ENCODE assay signal across 13 cellular contexts in genomic region chr1:171221665-171222591, GRCh38. TPM values are rescaled to one million over a fixed set of nuclear protein-coding genes. Genes with fewer than 3 reads are reported as not detected.
DNase-seq lines count a peak whose midpoint lies in the region; ATAC-seq, FAIRE-seq and TF ChIP-seq lines count a peak whose summit lies in the region.
"Had no signal": no experiment of that assay in that cellular context is flagged by ENCODE, and none has a peak within 500 bp of the region (broad histone marks: within the 10 kb centered on the region; RNA-seq: fewer than 3 reads in every experiment).

No MANE protein-coding gene starts in this region.

- no peak for FAIRE-seq in H1 (lab: Jason Lieb, UNC)

- H4K5ac ChIP-seq in H1 (ENCODE audit: insufficient read length, low read depth, low read length), result peak overlapping the region; percentile 85

- H4K8ac ChIP-seq in H1 (ENCODE audit: extremely low read depth, insufficient read depth, low read length) (no peak overlapping the region), mesenchymal stem cell (ENCODE audit: low read length) (no peak overlapping the region)

- WGBS in H1 (ENCODE audit: extremely low coverage in 1 of 2, insufficient coverage in 1 of 2, insufficient read length in 1 of 2, insufficient replicate concordance in 2 of 2, low coverage in 1 of 2, low lambda C conversion rate in 2 of 2, missing lambda C conversion rate in 1 of 2), 2 experiments, result 83% methylated on average over 5 of the region's 5 CpGs; no CpG with 5 or more reads in 1 of the 2 experiments
- WGBS in mesenchymal stem cell, result 81% methylated on average over 5 of the region's 5 CpGs
- WGBS in urinary bladder, result 67% methylated on average over 5 of the region's 5 CpGs

- H3K4me3 ChIP-seq in H1 (ENCODE audit: extremely low read depth in 1 of 4, insufficient read depth in 2 of 4, low read depth in 3 of 4, low read length in 4 of 4), result no peak overlapping the region; a peak in 1 of 8 replicates
- no peak overlapping the region for H3K4me3 ChIP-seq in mesenchymal stem cell (ENCODE audit: insufficient read depth in 1 of 2, low read depth in 1 of 2, low read length in 2 of 2)
- H3K4me3 ChIP-seq in urinary bladder (ENCODE audit: low read depth, low read length), result no peak overlapping the region
- H3K4me3 ChIP-seq in H7 (ENCODE audit: insufficient read depth, low read depth, low read length), result no peak overlapping the region
- H3K4me3 ChIP-seq: pancreas, suprapubic skin had no signal

- POLR2A ChIA-PET in H1 (lab: Charles Lee; ENCODE audit: partially characterized antibody), result no interaction called here

- H4K91ac ChIP-seq in H1 (replicated peaks; ENCODE audit: insufficient read length, low read length) (peak overlapping the region; percentile 84), mesenchymal stem cell (ENCODE audit: low read length) (no peak overlapping the region)

- H3K79me1 ChIP-seq in H1 (ENCODE audit: low read depth, low read length) (no peaks in the 10 kb centered on the region), mesenchymal stem cell (replicated peaks; ENCODE audit: low read length, poor library complexity, severe bottlenecking) (no peaks in the 10 kb centered on the region)

- H2BK15ac ChIP-seq in H1 (ENCODE audit: low read length) (no peak overlapping the region), mesenchymal stem cell (ENCODE audit: low read depth, poor library complexity, severe bottlenecking) (no peak overlapping the region)

- H4K20me1 ChIP-seq in H1 (replicated peaks in 1 of 2; ENCODE audit: control insufficient read depth in 1 of 2, insufficient read depth in 2 of 2, low read length in 2 of 2), result no peaks in the 10 kb centered on the region

- no peak for TF ChIP-seq EP300 in H1 (IDR thresholded peaks at IDR 0.05; ENCODE audit: borderline replicate concordance in 1 of 2, low read depth in 2 of 2, low read length in 2 of 2)

- ATAC-seq in GM21619 (IDR thresholded peaks at IDR 0.05; ENCODE audit: unreplicated experiment), result no peak
- ATAC-seq: pancreas had no signal

- H3K23me2 ChIP-seq in H1 (ENCODE audit: low read depth, low read length), result no peaks in the 10 kb centered on the region; the same call in 1 of the 2 replicates

- H2BK12ac ChIP-seq in H1 (ENCODE audit: low read depth, low read length) (peak overlapping the region; percentile 98; the same call in 1 of the 2 replicates), mesenchymal stem cell (ENCODE audit: low read length in 2 of 2) (peak overlapping the region in 1 of 2 experiments; percentile 75)

- H2BK120ac ChIP-seq in H1 (replicated peaks; ENCODE audit: low read depth, low read length), result peak overlapping the region; percentile 85
- no peak overlapping the region for H2BK120ac ChIP-seq in mesenchymal stem cell (ENCODE audit: low read depth, low read length)

- no peak overlapping the region for H3K56ac ChIP-seq in H1 (replicated peaks; ENCODE audit: insufficient read length, low read depth, low read length)

- CTCF ChIA-PET in H1 (lab: Charles Lee; ENCODE audit: partially characterized antibody), result interaction anchor here (1.3 to 2.5 kb wide), 7 partner anchors 8 to 254 kb away, joined by 3 to 19 read pairs (median 5); partner anchors contain the start of genes FMO2 and FMO4

- H3K14ac ChIP-seq in H1 (ENCODE audit: insufficient read length), result no peak overlapping the region
- H3K14ac ChIP-seq in mesenchymal stem cell (ENCODE audit: low read length in 2 of 2), result no peak overlapping the region

- H3K18ac ChIP-seq in H1 (ENCODE audit: extremely low read depth, low read length) (peak overlapping the region; percentile 93), mesenchymal stem cell (ENCODE audit: low read depth in 1 of 2, low read length in 2 of 2) (peak overlapping the region; percentile 28 to 40)

- H2BK5ac ChIP-seq in H1 (ENCODE audit: low read depth, low read length) (peak overlapping the region; percentile 98), mesenchymal stem cell (ENCODE audit: low read depth, low read length, poor library complexity, severe bottlenecking) (no peak overlapping the region)

- H3K9me3 ChIP-seq in H1 (ENCODE audit: insufficient read depth in 2 of 2, low read depth in 1 of 2, low read length in 1 of 2), result peaks cover 5 to 6% of the 10 kb centered on the region in 2 experiments; a peak in 2 of 4 replicates
- no peaks in the 10 kb centered on the region for H3K9me3 ChIP-seq in mesenchymal stem cell (ENCODE audit: control insufficient read depth, low read length)
- H3K9me3 ChIP-seq: pancreas, suprapubic skin had no signal

- H2BK20ac ChIP-seq in H1 (ENCODE audit: low read length), result peak overlapping the region; percentile 82

- H3K36me3 ChIP-seq in H1 (ENCODE audit: control insufficient read depth in 2 of 4, insufficient read depth in 4 of 4, low read length in 3 of 4) (peaks cover 0 to 7% (median 3%) of the 10 kb centered on the region in 4 experiments; a peak in 2 of 8 replicates), mesenchymal stem cell (ENCODE audit: control insufficient read depth in 1 of 2, insufficient read depth in 2 of 2, low read depth in 1 of 2, low read length in 2 of 2) (no peaks in the 10 kb centered on the region), urinary bladder (ENCODE audit: insufficient read depth) (no peaks in the 10 kb centered on the region), H7 (replicated peaks; ENCODE audit: control insufficient read depth, insufficient read depth, low read length) (no peaks in the 10 kb centered on the region)
- H3K36me3 ChIP-seq: pancreas, suprapubic skin had no signal

- H3K4ac ChIP-seq in H1 (replicated peaks; ENCODE audit: insufficient read length, low read depth, low read length) (peak overlapping the region; percentile 17), mesenchymal stem cell (ENCODE audit: low read depth in 1 of 2, low read length in 2 of 2) (no peak overlapping the region)

- no peak overlapping the region for H3K23ac ChIP-seq in H1 (ENCODE audit: insufficient read length)
- H3K23ac ChIP-seq in mesenchymal stem cell (ENCODE audit: low read length in 2 of 2), result no peak overlapping the region

- H3K4me1 ChIP-seq in H1 (replicated peaks in 1 of 4; ENCODE audit: control insufficient read depth in 3 of 4, insufficient read depth in 4 of 4, low read length in 3 of 4) (peaks cover 2 to 19% (median 14%) of the 10 kb centered on the region in 4 experiments; a peak in 6 of 7 replicates), mesenchymal stem cell (ENCODE audit: control insufficient read depth, insufficient read depth, low read depth, low read length) (peaks cover 10% of the 10 kb centered on the region), urinary bladder (ENCODE audit: insufficient read depth) (no peaks in the 10 kb centered on the region)

- no peak for TF ChIP-seq RAD21 in H1 (IDR thresholded peaks at IDR 0.05 in 1 of 2, conservative IDR thresholded peaks at IDR 0.05 in 1 of 2; ENCODE audit: low read depth in 2 of 2, low read length in 2 of 2)

- H3K27ac ChIP-seq in H1 (ENCODE audit: low read depth, low read length) (peak overlapping the region; percentile 42; the same call in 1 of the 2 replicates), mesenchymal stem cell (ENCODE audit: low read length, poor library complexity, severe bottlenecking) (peak overlapping the region; percentile 15), urinary bladder (ENCODE audit: low read depth) (peak overlapping the region; percentile 6)
- H3K27ac ChIP-seq: pancreas, suprapubic skin had no signal

- no peak for TF ChIP-seq CTCF in H1 (IDR thresholded peaks at IDR 0.05; ENCODE audit: control extremely low read depth in 1 of 3, insufficient read depth in 1 of 3, low read depth in 1 of 3, low read length in 3 of 3)

- H2AK5ac ChIP-seq in H1 (ENCODE audit: low read depth, low read length), result peak overlapping the region; percentile 98; the same call in 1 of the 2 replicates
- H2AK5ac ChIP-seq in mesenchymal stem cell (ENCODE audit: low read length, severe bottlenecking), result no peak overlapping the region

- H2AFZ ChIP-seq in H1 (ENCODE audit: low read length), result no peak overlapping the region
- H2AFZ ChIP-seq in mesenchymal stem cell (ENCODE audit: low read depth, low read length), result peak overlapping the region; percentile 15

- H3K27me3 ChIP-seq in H1 (replicated peaks in 1 of 4; ENCODE audit: control insufficient read depth in 3 of 4, extremely low read depth in 1 of 4, insufficient read depth in 3 of 4, low read length in 3 of 4) (no peaks in the 10 kb centered on the region), mesenchymal stem cell (ENCODE audit: control insufficient read depth in 1 of 2, insufficient read depth in 1 of 2, low read length in 2 of 2) (no peaks in the 10 kb centered on the region), H7 (ENCODE audit: control insufficient read depth, insufficient read depth, low read length) (no peaks in the 10 kb centered on the region)
- H3K27me3 ChIP-seq: pancreas, suprapubic skin had no signal

- H3K4me2 ChIP-seq in H1 (ENCODE audit: insufficient read depth in 1 of 2, low read depth in 2 of 2, low read length in 2 of 2), result peak overlapping the region in 1 of 2 experiments; percentile 62; a peak in 2 of 4 replicates
- H3K4me2 ChIP-seq in mesenchymal stem cell (ENCODE audit: low read length, poor library complexity, severe bottlenecking), result no peak overlapping the region

- H3K9ac ChIP-seq in H1 (replicated peaks in 1 of 4; ENCODE audit: extremely low read depth in 1 of 4, low read depth in 3 of 4, low read length in 3 of 4) (no peak overlapping the region), mesenchymal stem cell (ENCODE audit: low read length) (no peak overlapping the region)

- no peak for TF ChIP-seq POLR2A in H1 (IDR thresholded peaks at IDR 0.05; ENCODE audit: control extremely low read depth in 1 of 2, low read depth in 2 of 2, low read length in 2 of 2)

- DNase-seq in NCI-H82 (lab: John Stamatoyannopoulos, UW) (peak; percentile 24), NCI-H82 treated with DMSO at 0.1 percent for 48 hours (lab: John Stamatoyannopoulos, UW; ENCODE audit: unreplicated experiment) (no peak), H1 (ENCODE audit: low read depth in 1 of 2, low spot score in 2 of 2) (no peak), mesenchymal stem cell (peak; percentile 53), H7 (no peak), NCI-H748 (lab: John Stamatoyannopoulos, UW; ENCODE audit: unreplicated experiment) (no peak)
- DNase-seq: activated CD4-positive, CD25-positive, alpha-beta regulatory T cell; activated effector memory CD4-positive, alpha-beta T cell treated with Interleukin-2 at 50 U/mL for 16 hours; NCI-H2029 treated with DMSO at 0.1 percent for 48 hours; pancreas had no signal

- no peaks in the 10 kb centered on the region for H3K79me2 ChIP-seq in H1 (ENCODE audit: control insufficient read depth in 1 of 2, insufficient read depth in 2 of 2, low read length in 2 of 2)

RNA-seq across cellular contexts. Expression of gene FMO1, which starts 26.4 kb away (rescaled TPM):
- total RNA-seq in H1 (2021; fragmentation: NEBNext Ultra II Directional; extraction: Animal tissue kit (Norgen Biotek cat#: 25700)), result 0.36 TPM in 1 of 2 replicates, not detected in the other
- polyA plus RNA-seq in H1 (2011; rRNA removed) (0.03 and 0.11 TPM in 2 replicates), urinary bladder (0.42 TPM)
- 0.13 TPM for polyA plus RNA-seq in H1 (2011; cell fraction: cytosol; rRNA removed)
- polyA plus RNA-seq in H1 (2011; cell fraction: nucleus; rRNA removed), result 0.77 TPM
- polyA plus RNA-seq in H1 (2012, experiment 1 of 2), result 0.11 to 0.27 TPM in 2 of 4 replicates, not detected in the others
- not detected for polyA plus RNA-seq in H1 (2012, experiment 2 of 2)
- 0.02 TPM for polyA plus RNA-seq in H1 (2013, experiment 1 of 2)
- 0.04 TPM for polyA plus RNA-seq in H1 (2013, experiment 2 of 2)
- polyA minus RNA-seq in H1 (2011; rRNA and poly(A)+ RNA removed), result 0.47 TPM in 1 of 2 replicates, not detected in the other
- not detected for polyA minus RNA-seq in H1 (2011; cell fraction: cytosol; rRNA and poly(A)+ RNA removed)
- polyA minus RNA-seq in H1 (2011; cell fraction: nucleus; rRNA and poly(A)+ RNA removed), result not detected
- polyA plus RNA-seq in mesenchymal stem cell (2013, experiment 1 of 2), result not detected
- polyA plus RNA-seq in mesenchymal stem cell (2013, experiment 2 of 2), result not detected
- total RNA-seq in urinary bladder, result 3.5 TPM
- not detected in 2 replicates for total RNA-seq in H7 (2014; rRNA removed; shearing (Covaris generic))

RNA-seq across cellular contexts. Expression of gene FMO2, which starts 36.8 kb away (rescaled TPM):
- total RNA-seq in H1 (2021; fragmentation: NEBNext Ultra II Directional; extraction: Animal tissue kit (Norgen Biotek cat#: 25700)), result not detected in 2 replicates
- not detected in 2 replicates for polyA plus RNA-seq in H1 (2011; rRNA removed)
- polyA plus RNA-seq in H1 (2011; cell fraction: cytosol; rRNA removed), result not detected
- not detected for polyA plus RNA-seq in H1 (2011; cell fraction: nucleus; rRNA removed)
- not detected in 4 replicates for polyA plus RNA-seq in H1 (2012, experiment 1 of 2)
- polyA plus RNA-seq in H1 (2012, experiment 2 of 2), result not detected
- polyA plus RNA-seq in H1 (2013, experiment 1 of 2), result 0.10 TPM
- polyA plus RNA-seq in H1 (2013, experiment 2 of 2), result 0.04 TPM
- polyA minus RNA-seq in H1 (2011; rRNA and poly(A)+ RNA removed), result 0.15 TPM in 1 of 2 replicates, not detected in the other
- polyA minus RNA-seq in H1 (2011; cell fraction: cytosol; rRNA and poly(A)+ RNA removed), result not detected
- 0.80 TPM for polyA minus RNA-seq in H1 (2011; cell fraction: nucleus; rRNA and poly(A)+ RNA removed)
- polyA plus RNA-seq in mesenchymal stem cell (2013, experiment 1 of 2), result 0.03 TPM
- polyA plus RNA-seq in mesenchymal stem cell (2013, experiment 2 of 2), result 0.04 TPM
- 1.7 TPM for total RNA-seq in urinary bladder
- polyA plus RNA-seq in urinary bladder, result 3.2 TPM
- total RNA-seq in H7 (2014; rRNA removed; shearing (Covaris generic)), result 0.03 TPM in 1 of 2 replicates, not detected in the other

Comparison
In these comparisons a context has a peak if more than half of its experiments do, and no peak if none do; other contexts are left out.
1. DNase-seq: peak in NCI-H82 (single experiment) and mesenchymal stem cell (single experiment); none in NCI-H82 treated with DMSO at 0.1 percent for 48 hours (single experiment), H1 (0 of 2), H7 (single experiment) and NCI-H748 (single experiment).
2. Peak in every context shown above with its lines, with median percentiles within 50 percentile points of each other: H3K27ac ChIP-seq.